In genomic region chr6:129865013-129865412, GRCh38 we compare ENCODE assay signal across 1 cellular context.
TF ChIP-seq lines count a peak whose summit lies in the region.

No MANE protein-coding gene starts in this region.

TF ChIP-seq in K562, 482 proteins besides CTCF, POLR2A, EP300 and RAD21 (continued from another document):
- TF ChIP-seq DACH1 (IDR thresholded peaks at IDR 0.05; ENCODE audit: partially characterized antibody) (no peak), KLF10 (CRISPR knock-in tag; IDR thresholded peaks at IDR 0.05) (no peak), CBX3 (IDR thresholded peaks at IDR 0.05; ENCODE audit: borderline replicate concordance in 1 of 2, low read length in 2 of 2) (0 out of 3 replicates have a peak, but pooled peaks of 1 of the 2 experiments have one; percentile 15), CC2D1A (IDR thresholded peaks at IDR 0.05) (peak; percentile 86), SRF (CRISPR knock-in tag; IDR thresholded peaks at IDR 0.05) (0 out of 4 replicates have a peak, but pooled peaks of 1 of the 2 experiments have one; percentile 62), ZFP1 (CRISPR knock-in tag; IDR thresholded peaks at IDR 0.05) (no peak), FOS (IDR thresholded peaks at IDR 0.05; ENCODE audit: extremely low read depth, insufficient read length) (peak; percentile 47), SMC3 (conservative IDR thresholded peaks at IDR 0.05; ENCODE audit: insufficient read depth, low read depth, low read length) (peak; percentile 67), U2AF1 (optimal IDR thresholded peaks at IDR 0.05; ENCODE audit: low read depth, low read length) (no peak), FOXM1 (IDR thresholded peaks at IDR 0.05; ENCODE audit: low read depth) (peak; percentile 30; the same call in 1 of the 2 replicates), FOXM1 (CRISPR knock-in tag; IDR thresholded peaks at IDR 0.05; ENCODE audit: low read depth) (no peak), RBM25 (IDR thresholded peaks at IDR 0.05; ENCODE audit: low read depth, low read length, severe bottlenecking) (peak; percentile 64), NCOA4 (IDR thresholded peaks at IDR 0.05; ENCODE audit: partially characterized antibody) (no peak), ASH1L (IDR thresholded peaks at IDR 0.05; ENCODE audit: borderline replicate concordance, low read depth, partially characterized antibody) (peak; percentile 36), ZNF766 (CRISPR knock-in tag; conservative IDR thresholded peaks at IDR 0.05) (0 out of 2 replicates have a peak, but pooled peaks have one; percentile 19)
- TF ChIP-seq, protein P1, sequence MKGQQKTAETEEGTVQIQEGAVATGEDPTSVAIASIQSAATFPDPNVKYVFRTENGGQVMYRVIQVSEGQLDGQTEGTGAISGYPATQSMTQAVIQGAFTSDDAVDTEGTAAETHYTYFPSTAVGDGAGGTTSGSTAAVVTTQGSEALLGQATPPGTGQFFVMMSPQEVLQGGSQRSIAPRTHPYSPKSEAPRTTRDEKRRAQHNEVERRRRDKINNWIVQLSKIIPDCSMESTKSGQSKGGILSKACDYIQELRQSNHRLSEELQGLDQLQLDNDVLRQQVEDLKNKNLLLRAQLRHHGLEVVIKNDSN (CRISPR knock-in tag; IDR thresholded peaks at IDR 0.05): no peak
- TF ChIP-seq, protein P2, sequence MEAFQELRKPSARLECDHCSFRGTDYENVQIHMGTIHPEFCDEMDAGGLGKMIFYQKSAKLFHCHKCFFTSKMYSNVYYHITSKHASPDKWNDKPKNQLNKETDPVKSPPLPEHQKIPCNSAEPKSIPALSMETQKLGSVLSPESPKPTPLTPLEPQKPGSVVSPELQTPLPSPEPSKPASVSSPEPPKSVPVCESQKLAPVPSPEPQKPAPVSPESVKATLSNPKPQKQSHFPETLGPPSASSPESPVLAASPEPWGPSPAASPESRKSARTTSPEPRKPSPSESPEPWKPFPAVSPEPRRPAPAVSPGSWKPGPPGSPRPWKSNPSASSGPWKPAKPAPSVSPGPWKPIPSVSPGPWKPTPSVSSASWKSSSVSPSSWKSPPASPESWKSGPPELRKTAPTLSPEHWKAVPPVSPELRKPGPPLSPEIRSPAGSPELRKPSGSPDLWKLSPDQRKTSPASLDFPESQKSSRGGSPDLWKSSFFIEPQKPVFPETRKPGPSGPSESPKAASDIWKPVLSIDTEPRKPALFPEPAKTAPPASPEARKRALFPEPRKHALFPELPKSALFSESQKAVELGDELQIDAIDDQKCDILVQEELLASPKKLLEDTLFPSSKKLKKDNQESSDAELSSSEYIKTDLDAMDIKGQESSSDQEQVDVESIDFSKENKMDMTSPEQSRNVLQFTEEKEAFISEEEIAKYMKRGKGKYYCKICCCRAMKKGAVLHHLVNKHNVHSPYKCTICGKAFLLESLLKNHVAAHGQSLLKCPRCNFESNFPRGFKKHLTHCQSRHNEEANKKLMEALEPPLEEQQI (IDR thresholded peaks at IDR 0.05): peak; percentile 75
- TF ChIP-seq, protein P3, sequence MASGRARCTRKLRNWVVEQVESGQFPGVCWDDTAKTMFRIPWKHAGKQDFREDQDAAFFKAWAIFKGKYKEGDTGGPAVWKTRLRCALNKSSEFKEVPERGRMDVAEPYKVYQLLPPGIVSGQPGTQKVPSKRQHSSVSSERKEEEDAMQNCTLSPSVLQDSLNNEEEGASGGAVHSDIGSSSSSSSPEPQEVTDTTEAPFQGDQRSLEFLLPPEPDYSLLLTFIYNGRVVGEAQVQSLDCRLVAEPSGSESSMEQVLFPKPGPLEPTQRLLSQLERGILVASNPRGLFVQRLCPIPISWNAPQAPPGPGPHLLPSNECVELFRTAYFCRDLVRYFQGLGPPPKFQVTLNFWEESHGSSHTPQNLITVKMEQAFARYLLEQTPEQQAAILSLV (tag; IDR thresholded peaks at IDR 0.05): no peak
